Comparison of ENCODE assay signal across 21 cellular contexts in genomic region chr15:99268431-99268830, GRCh38.
"Had no signal": no experiment of that assay in that cellular context is flagged by ENCODE, and none has a peak within 500 bp of the region (broad histone marks: within the 10 kb centered on the region; RNA-seq: fewer than 3 reads in every experiment).

No MANE protein-coding gene starts in this region.

- H3K9me3 Mint-ChIP-seq: activated naive CD4-positive, alpha-beta T cell treated with anti-CD3 and anti-CD28 coated beads, Interleukin-2, amount 50 U/mL, for 72 hours; activated naive CD8-positive, alpha-beta T cell treated with anti-CD3 and anti-CD28 coated beads, Interleukin-2, amount 50 U/mL, for 24 hours; T-helper 2 cell treated with Interferon-gamma antibody and Interleukin-4, amounts not matched to agents 5 μg/mL and 100 μg/mL, for 36 hours had no signal

- H3K4me1 Mint-ChIP-seq: activated naive CD8-positive, alpha-beta T cell treated with anti-CD3 and anti-CD28 coated beads, Interleukin-2, amount 50 U/mL, for 24 hours had no signal

- H3K27me3 Mint-ChIP-seq: activated naive CD8-positive, alpha-beta T cell treated with anti-CD3 and anti-CD28 coated beads, Interleukin-2, amount 50 U/mL, for 24 hours had no signal

- H3K27ac Mint-ChIP-seq: activated CD8-positive, alpha-beta T cell treated with anti-CD3 and anti-CD28 coated beads, Interleukin-2, amount 10 ng/mL, durations not matched to agents 7 days and 5 days; activated naive CD4-positive, alpha-beta T cell treated with anti-CD3 and anti-CD28 coated beads, Interleukin-2, amount 50 U/mL, for 72 hours; activated naive CD8-positive, alpha-beta T cell treated with anti-CD3 and anti-CD28 coated beads, Interleukin-2, amount 50 U/mL, for 24 hours; T-helper 2 cell treated with Interferon-gamma antibody and Interleukin-4, amounts not matched to agents 5 μg/mL and 100 μg/mL, for 36 hours had no signal

- ATAC-seq: activated CD4-positive, CD25-positive, alpha-beta regulatory T cell treated with anti-CD3 and anti-CD28 coated beads, Interleukin-2, amount 50 U/mL, for 24 hours; activated CD8-positive, alpha-beta T cell treated with anti-CD3 and anti-CD28 coated beads, Interleukin-2, amount 10 ng/mL, durations not matched to agents 7 days and 5 days; activated naive CD4-positive, alpha-beta T cell treated with anti-CD3 and anti-CD28 coated beads, Interleukin-2, amount 50 U/mL, for 72 hours; activated naive CD8-positive, alpha-beta T cell treated with anti-CD3 and anti-CD28 coated beads, Interleukin-2, amount 50 U/mL, for 24 hours had no signal

- H3K36me3 Mint-ChIP-seq: activated naive CD4-positive, alpha-beta T cell treated with anti-CD3 and anti-CD28 coated beads, Interleukin-2, amount 50 U/mL, for 72 hours had no signal

- H3K4me3 Mint-ChIP-seq: activated CD8-positive, alpha-beta T cell treated with anti-CD3 and anti-CD28 coated beads, Interleukin-2, amount 10 ng/mL, durations not matched to agents 7 days and 5 days; activated naive CD8-positive, alpha-beta T cell treated with anti-CD3 and anti-CD28 coated beads, Interleukin-2, amount 50 U/mL, for 24 hours; T-helper 2 cell treated with Interferon-gamma antibody and Interleukin-4, amounts not matched to agents 5 μg/mL and 100 μg/mL, for 36 hours had no signal

- DNase-seq: activated CD4-positive, alpha-beta T cell treated with anti-CD3 and anti-CD28 coated beads for 48 hours; activated CD4-positive, alpha-beta T cell treated with anti-CD3 and anti-CD28 coated beads, Interleukin-2, amount 50 U/mL, for 4 hours; activated CD8-positive, alpha-beta memory T cell treated with anti-CD3 and anti-CD28 coated beads, Interleukin-2, amount 50 U/mL, for 48 hours; activated CD8-positive, alpha-beta T cell treated with anti-CD3 and anti-CD28 coated beads, Interleukin-2, amount 10 ng/mL, durations not matched to agents 7 days and 5 days; activated naive CD4-positive, alpha-beta T cell; activated naive CD8-positive, alpha-beta T cell treated with anti-CD3 and anti-CD28 coated beads, Interleukin-2, amount 50 U/mL, for 24 hours; activated T-cell treated with anti-CD3 and anti-CD28 coated beads, Interleukin-2, amount 50 U/mL, for 1 hour; amniotic stem cell; brain microvascular endothelial cell; KBM-7; NCI-H1092; NCI-H1930; NCI-H2171; NCI-H2227 treated with DMSO at 0.1 percent for 48 hours; Peyer's patch; Right ventricle myocardium superior; SJCRH30; SK-N-SH had no signal
